In genomic region chr11:67405688-67406339, GRCh38 we compare ENCODE assay signal across 2 cellular contexts.
TF ChIP-seq lines count a peak whose summit lies in the region.

No MANE protein-coding gene starts in this region.

TF ChIP-seq in H1, 55 proteins besides CTCF, POLR2A, EP300 and RAD21:
- no peak for TF ChIP-seq POLR2AphosphoS5 (IDR thresholded peaks at IDR 0.05; ENCODE audit: low read depth, low read length)
- TF ChIP-seq FOSL1 (IDR thresholded peaks at IDR 0.05; ENCODE audit: insufficient read depth, low read depth, low read length) = no peak
- no peak for TF ChIP-seq TAF7 (optimal IDR thresholded peaks at IDR 0.05; ENCODE audit: borderline replicate concordance, low read depth, low read length)
- TF ChIP-seq SAP30 (IDR thresholded peaks at IDR 0.05; ENCODE audit: insufficient read depth, insufficient replicate concordance, low read length) = no peak
- no peak for TF ChIP-seq CEBPB (IDR thresholded peaks at IDR 0.05; ENCODE audit: low read depth, low read length)
- no peak for TF ChIP-seq BRCA1 (IDR thresholded peaks at IDR 0.05; ENCODE audit: low read depth, low read length)
- no peak for TF ChIP-seq JUND (IDR thresholded peaks at IDR 0.05; ENCODE audit: low read length)
- TF ChIP-seq SIN3A (conservative IDR thresholded peaks at IDR 0.05 in 1 of 2, IDR thresholded peaks at IDR 0.05 in 1 of 2; ENCODE audit: low read depth in 1 of 2, low read length in 2 of 2) = no peak
- TF ChIP-seq BCL11A (IDR thresholded peaks at IDR 0.05; ENCODE audit: low read depth in 2 of 2, low read length in 2 of 2) = no peak
- TF ChIP-seq MAX (IDR thresholded peaks at IDR 0.05) = no peak
- TF ChIP-seq NANOG (IDR thresholded peaks at IDR 0.05; ENCODE audit: insufficient read depth, low read depth, low read length, poor library complexity, severe bottlenecking) = no peak
- TF ChIP-seq ATF2 (IDR thresholded peaks at IDR 0.05; ENCODE audit: low read length) = no peak
- no peak for TF ChIP-seq CHD1 (IDR thresholded peaks at IDR 0.05; ENCODE audit: low read depth, low read length)
- TF ChIP-seq GABPA (IDR thresholded peaks at IDR 0.05; ENCODE audit: borderline replicate concordance, insufficient read depth, low read length) = no peak
- no peak for TF ChIP-seq SRF (IDR thresholded peaks at IDR 0.05; ENCODE audit: low read depth, low read length)
- no peak for TF ChIP-seq USF2 (IDR thresholded peaks at IDR 0.05; ENCODE audit: low read length)
- no peak for TF ChIP-seq TAF1 (IDR thresholded peaks at IDR 0.05; ENCODE audit: low read depth, low read length)
- no peak for TF ChIP-seq TEAD4 (IDR thresholded peaks at IDR 0.05; ENCODE audit: low read depth, low read length)

TF ChIP-seq in WTC11, 78 proteins besides CTCF, POLR2A, EP300 and RAD21:
- TF ChIP-seq GABPB1 (CRISPR knock-in tag; IDR thresholded peaks at IDR 0.05) = no peak
TF ChIP-seq in WTC11: peak in this region for 0.
